Comparison of ENCODE assay signal across 9 cellular contexts in the genomic region with DNA sequence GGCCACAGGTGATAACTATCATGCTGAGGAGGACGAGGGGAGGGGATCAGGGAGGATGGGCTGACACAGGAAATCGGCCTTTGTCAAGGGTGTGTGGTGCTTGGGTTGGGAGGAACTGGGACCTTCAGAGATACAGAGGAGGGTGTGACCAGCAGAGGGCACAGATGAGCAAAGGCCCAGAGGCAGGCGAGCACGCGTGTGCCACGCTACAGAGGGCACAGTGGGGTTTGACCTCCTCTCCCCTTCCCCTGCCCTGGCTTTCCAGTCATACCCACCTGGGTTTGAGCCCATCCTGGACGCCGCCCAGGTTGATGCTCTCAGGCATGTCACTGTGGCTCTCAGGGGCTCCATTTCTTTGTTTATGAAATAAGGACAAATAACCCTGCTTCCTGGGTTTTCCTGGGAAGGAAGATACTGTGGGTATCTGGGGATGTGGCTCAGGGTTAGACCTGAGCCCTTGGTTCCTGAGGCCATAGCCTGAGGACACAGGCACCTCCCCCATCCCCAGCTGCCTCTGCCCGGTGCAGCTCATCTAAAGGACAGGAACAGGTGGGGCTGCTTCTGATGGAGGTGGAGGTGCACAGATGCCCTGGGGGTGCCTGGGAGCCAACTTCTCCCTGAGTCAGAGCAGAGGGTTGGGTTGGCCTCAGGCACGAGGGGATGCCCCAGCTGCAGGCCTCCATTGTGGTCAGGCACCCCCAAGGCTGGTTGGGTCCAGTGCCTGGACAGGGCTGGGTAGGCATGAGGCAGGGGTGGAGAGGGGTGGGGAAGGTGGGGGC. TPM values are rescaled to one million over a fixed set of nuclear protein-coding genes. Genes with fewer than 3 reads are reported as not detected.
DNase-seq lines count a peak whose midpoint lies in the region; ATAC-seq and TF ChIP-seq lines count a peak whose summit lies in the region.
"Had no signal": no experiment of that assay in that cellular context is flagged by ENCODE, and none has a peak within 500 bp of the region (broad histone marks: within the 10 kb centered on the region; RNA-seq: fewer than 3 reads in every experiment).

No MANE protein-coding gene starts in this region.

- H3K36me3 Mint-ChIP-seq in CD4-positive, alpha-beta T cell (ENCODE audit: low read depth): no peaks in the 10 kb centered on the region

- no peak overlapping the region for H3K27ac ChIP-seq in CD4-positive, alpha-beta T cell (ENCODE audit: low read depth, low read length)

- CTCF ChIA-PET in CD4-positive, alpha-beta T cell (lab: Charles Lee): interaction anchor here (0.7 to 4.8 kb wide), 4 partner anchors 13 to 110 kb away, joined by 3 to 21 read pairs (median 4); no protein-coding TSS in a partner anchor

- H3K9me3 ChIP-seq in CD4-positive, alpha-beta T cell (ENCODE audit: control insufficient read depth, low read length): no peaks in the 10 kb centered on the region

- peak; percentile 79 for ATAC-seq in CD4-positive, alpha-beta T cell (ENCODE audit: poor library complexity)
- ATAC-seq in GM19395 (IDR thresholded peaks at IDR 0.05; ENCODE audit: unreplicated experiment) (peak; percentile 69), HG03095 (IDR thresholded peaks at IDR 0.05; ENCODE audit: unreplicated experiment) (no peak)

- DNase-seq in CD4-positive, alpha-beta T cell: peak; percentile 65 to 82 (median 72)
- DNase-seq in HuH-7.5 (ENCODE audit: low spot score) (peak; percentile 66), T-helper 2 cell (peak in 4 of 5 experiments; percentile 65 to 88 (median 71)), amygdala (lab: John Stamatoyannopoulos, UW) (peak in 34 of 56 donors; percentile 10 to 69 (median 36)), hippocampal formation (lab: John Stamatoyannopoulos, UW) (peak; percentile 28 to 29)
- peak; percentile 81 for DNase-seq in stimulated activated CD4-positive, alpha-beta T cell treated with anti-CD3 and anti-CD28 coated beads, Interleukin-12 subunit alpha, Interleukin-12 subunit beta, amount 100 ng/mL, for 4 hours

- intact Hi-C loops in CD4-positive, alpha-beta T cell (cut with DNase I, micrococcal nuclease): loop anchor here (1.0 kb wide), 1 partner anchor 110 kb away; no protein-coding TSS in a partner anchor

- no peak overlapping the region for H3K27ac Mint-ChIP-seq in CD4-positive, alpha-beta T cell

- TF ChIP-seq CTCF in CD4-positive, alpha-beta T cell (IDR thresholded peaks at IDR 0.05): peak; percentile 73

- peaks cover 40% of the 10 kb centered on the region for H3K4me1 Mint-ChIP-seq in CD4-positive, alpha-beta T cell (ENCODE audit: low read depth)

- H3K27me3 Mint-ChIP-seq in CD4-positive, alpha-beta T cell: no peaks in the 10 kb centered on the region

- H3K9me3 Mint-ChIP-seq in CD4-positive, alpha-beta T cell: no peaks in the 10 kb centered on the region

- POLR2A ChIA-PET in CD4-positive, alpha-beta T cell (lab: Charles Lee): interaction anchor here (1.1 to 2.4 kb wide), 3 partner anchors 70 to 111 kb away, joined by 4 to 7 read pairs (median 6); partner anchors contain the start of gene CKLF

- H3K4me3 Mint-ChIP-seq in CD4-positive, alpha-beta T cell: no peak overlapping the region

- no peaks in the 10 kb centered on the region for H3K27me3 ChIP-seq in CD4-positive, alpha-beta T cell (ENCODE audit: control insufficient read depth, insufficient read depth, low read length)

RNA-seq across cellular contexts. Expression of gene BEAN1, which starts 51.8 kb away (rescaled TPM):
- not detected for total RNA-seq in CD4-positive, alpha-beta T cell
- total RNA-seq: T-helper 2 cell treated with Interferon-gamma antibody and Interleukin-4, amounts not matched to agents 100 ng/mL and 5 ng/mL, for 36 hours had no signal

Comparison
In these comparisons a context has a peak if more than half of its experiments do, and no peak if none do; other contexts are left out.
1. DNase-seq: peak in every context shown above with its lines; median percentile 81 in stimulated activated CD4-positive, alpha-beta T cell treated with anti-CD3 and anti-CD28 coated beads, Interleukin-12 subunit alpha, Interleukin-12 subunit beta, amount 100 ng/mL, for 4 hours; 72 in CD4-positive, alpha-beta T cell; 71 in T-helper 2 cell; 66 in HuH-7.5; 36 in amygdala; 28 in hippocampal formation.